ENCODE assay signal across 8 cellular contexts in genomic region chr1:161314201-161314981, GRCh38. TPM values are rescaled to one million over a fixed set of nuclear protein-coding genes. Genes with fewer than 3 reads are reported as not detected.
A peak's percentile ranks its signal among the peaks of the same experiment; 100 is the strongest.
DNase-seq lines count a peak whose midpoint lies in the region; ATAC-seq, FAIRE-seq and TF ChIP-seq lines count a peak whose summit lies in the region.

Gene SDHC (plus strand): TSS chr1:161314381. CDS start chr1:161314406, 25 bp downstream.

- no peaks in the 10 kb centered on the region for H3K36me3 ChIP-seq in kidney (ENCODE audit: control insufficient read depth in 1 of 2, insufficient read depth in 2 of 2, low read length in 2 of 2)

- in situ Hi-C loops in GM18951 (cut with MboI; ENCODE audit: low sequenced_read_pairs, unreplicated experiment): no loop called here

- H3K4me3 ChIP-seq in kidney (ENCODE audit: low read length in 2 of 2): peak within 1 kb of the TSS; percentile 92 to 97

- peak within 1 kb of the TSS; percentile 95 to 100 for H3K9ac ChIP-seq in kidney (ENCODE audit: low read length in 2 of 2)

- no peaks in the 10 kb centered on the region for H3K9me3 ChIP-seq in kidney (ENCODE audit: control insufficient read depth in 1 of 2, low read length in 2 of 2)

- TF ChIP-seq CTCF in kidney (IDR thresholded peaks at IDR 0.05; ENCODE audit: borderline replicate concordance, extremely low read depth, insufficient read depth): peak; percentile 21

- H3K4me1 ChIP-seq in kidney (ENCODE audit: control insufficient read depth in 1 of 2, insufficient read depth in 1 of 2, low read depth in 1 of 2, low read length in 2 of 2): peaks cover 8 to 9% of the 10 kb centered on the region in 2 donors

- ATAC-seq in HG03196 (IDR thresholded peaks at IDR 0.05; ENCODE audit: unreplicated experiment): peak; percentile 93

- DNase-seq in AG20443 (ENCODE audit: low spot score) (peak; percentile 99), NCI-H446 treated with DMSO at 0.1 percent for 48 hours (lab: John Stamatoyannopoulos, UW) (peak; percentile 65), cerebellum (ENCODE audit: low spot score) (peak; percentile 96), kidney (peak; percentile 97)
- peak; percentile 84 for DNase-seq in activated CD4-positive, alpha-beta T cell treated with anti-CD3 and anti-CD28 coated beads for 1 hour
- peak; percentile 91 for DNase-seq in stimulated activated CD4-positive, alpha-beta T cell treated with anti-CD3 and anti-CD28 coated beads, Interleukin-15, amount 100 ng/mL, for 24 hours

- FAIRE-seq in kidney (lab: Jason Lieb, UNC): no peak

- peak within 1 kb of the TSS; percentile 92 to 93 for H3K27ac ChIP-seq in kidney (ENCODE audit: low read depth in 2 of 2, low read length in 2 of 2)

- peak; percentile 94 for TF ChIP-seq POLR2A in GM18951 (IDR thresholded peaks at IDR 0.05; ENCODE audit: extremely low read depth, insufficient read depth, insufficient read length)

- intact Hi-C loops in kidney (cut with DNase I): no loop called here

RNA-seq across cellular contexts. Expression of gene SDHC, which starts in this region (rescaled TPM):
- total RNA-seq in cerebellum (24.9 TPM), kidney (209 TPM)
- 390 TPM for polyA plus RNA-seq in kidney (ENCODE audit: insufficient read depth, low read depth, low replicate concordance)

Comparison
In these comparisons a context has a peak if more than half of its experiments do, and no peak if none do; other contexts are left out.
1. Peak in every context shown above with its lines: DNase-seq, ATAC-seq, H3K4me3 ChIP-seq and H3K27ac ChIP-seq.